1 cellular context compared by ENCODE assay signal in the genomic region with DNA sequence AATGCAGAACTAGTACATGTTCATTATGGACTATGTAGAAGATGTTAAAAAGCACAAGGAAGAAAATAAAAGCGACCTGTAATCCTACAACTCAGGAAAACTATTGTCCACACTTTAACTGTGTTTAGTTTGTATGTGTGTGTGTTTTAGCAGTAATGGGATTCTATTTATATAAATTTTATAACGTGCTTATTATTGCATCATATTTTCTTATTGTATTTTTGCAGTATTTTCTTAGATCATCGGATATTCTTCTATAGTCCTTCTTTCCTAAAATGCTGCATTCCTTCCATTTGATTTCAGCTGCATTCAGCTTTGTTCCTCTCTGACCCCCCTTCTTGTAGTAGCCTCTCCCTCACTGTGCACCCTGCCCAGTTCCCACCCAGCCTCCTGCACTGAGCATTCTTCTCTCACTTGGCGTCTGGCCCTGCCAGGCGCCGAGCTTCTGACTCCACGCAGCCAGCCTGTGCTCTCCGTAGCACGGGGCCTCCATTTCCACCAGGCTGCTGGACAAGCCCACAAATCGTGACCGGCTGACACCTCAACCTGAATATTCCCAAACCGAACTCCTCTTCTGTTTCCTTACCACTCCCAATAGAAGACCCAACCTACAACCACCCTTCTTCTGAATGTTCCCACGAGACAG.
TF ChIP-seq lines count a peak whose summit lies in the region.

No MANE protein-coding gene starts in this region.

TF ChIP-seq in GM23338, 12 proteins besides CTCF, POLR2A, EP300 and RAD21 (continued from another document):
- TF ChIP-seq, protein P1, sequence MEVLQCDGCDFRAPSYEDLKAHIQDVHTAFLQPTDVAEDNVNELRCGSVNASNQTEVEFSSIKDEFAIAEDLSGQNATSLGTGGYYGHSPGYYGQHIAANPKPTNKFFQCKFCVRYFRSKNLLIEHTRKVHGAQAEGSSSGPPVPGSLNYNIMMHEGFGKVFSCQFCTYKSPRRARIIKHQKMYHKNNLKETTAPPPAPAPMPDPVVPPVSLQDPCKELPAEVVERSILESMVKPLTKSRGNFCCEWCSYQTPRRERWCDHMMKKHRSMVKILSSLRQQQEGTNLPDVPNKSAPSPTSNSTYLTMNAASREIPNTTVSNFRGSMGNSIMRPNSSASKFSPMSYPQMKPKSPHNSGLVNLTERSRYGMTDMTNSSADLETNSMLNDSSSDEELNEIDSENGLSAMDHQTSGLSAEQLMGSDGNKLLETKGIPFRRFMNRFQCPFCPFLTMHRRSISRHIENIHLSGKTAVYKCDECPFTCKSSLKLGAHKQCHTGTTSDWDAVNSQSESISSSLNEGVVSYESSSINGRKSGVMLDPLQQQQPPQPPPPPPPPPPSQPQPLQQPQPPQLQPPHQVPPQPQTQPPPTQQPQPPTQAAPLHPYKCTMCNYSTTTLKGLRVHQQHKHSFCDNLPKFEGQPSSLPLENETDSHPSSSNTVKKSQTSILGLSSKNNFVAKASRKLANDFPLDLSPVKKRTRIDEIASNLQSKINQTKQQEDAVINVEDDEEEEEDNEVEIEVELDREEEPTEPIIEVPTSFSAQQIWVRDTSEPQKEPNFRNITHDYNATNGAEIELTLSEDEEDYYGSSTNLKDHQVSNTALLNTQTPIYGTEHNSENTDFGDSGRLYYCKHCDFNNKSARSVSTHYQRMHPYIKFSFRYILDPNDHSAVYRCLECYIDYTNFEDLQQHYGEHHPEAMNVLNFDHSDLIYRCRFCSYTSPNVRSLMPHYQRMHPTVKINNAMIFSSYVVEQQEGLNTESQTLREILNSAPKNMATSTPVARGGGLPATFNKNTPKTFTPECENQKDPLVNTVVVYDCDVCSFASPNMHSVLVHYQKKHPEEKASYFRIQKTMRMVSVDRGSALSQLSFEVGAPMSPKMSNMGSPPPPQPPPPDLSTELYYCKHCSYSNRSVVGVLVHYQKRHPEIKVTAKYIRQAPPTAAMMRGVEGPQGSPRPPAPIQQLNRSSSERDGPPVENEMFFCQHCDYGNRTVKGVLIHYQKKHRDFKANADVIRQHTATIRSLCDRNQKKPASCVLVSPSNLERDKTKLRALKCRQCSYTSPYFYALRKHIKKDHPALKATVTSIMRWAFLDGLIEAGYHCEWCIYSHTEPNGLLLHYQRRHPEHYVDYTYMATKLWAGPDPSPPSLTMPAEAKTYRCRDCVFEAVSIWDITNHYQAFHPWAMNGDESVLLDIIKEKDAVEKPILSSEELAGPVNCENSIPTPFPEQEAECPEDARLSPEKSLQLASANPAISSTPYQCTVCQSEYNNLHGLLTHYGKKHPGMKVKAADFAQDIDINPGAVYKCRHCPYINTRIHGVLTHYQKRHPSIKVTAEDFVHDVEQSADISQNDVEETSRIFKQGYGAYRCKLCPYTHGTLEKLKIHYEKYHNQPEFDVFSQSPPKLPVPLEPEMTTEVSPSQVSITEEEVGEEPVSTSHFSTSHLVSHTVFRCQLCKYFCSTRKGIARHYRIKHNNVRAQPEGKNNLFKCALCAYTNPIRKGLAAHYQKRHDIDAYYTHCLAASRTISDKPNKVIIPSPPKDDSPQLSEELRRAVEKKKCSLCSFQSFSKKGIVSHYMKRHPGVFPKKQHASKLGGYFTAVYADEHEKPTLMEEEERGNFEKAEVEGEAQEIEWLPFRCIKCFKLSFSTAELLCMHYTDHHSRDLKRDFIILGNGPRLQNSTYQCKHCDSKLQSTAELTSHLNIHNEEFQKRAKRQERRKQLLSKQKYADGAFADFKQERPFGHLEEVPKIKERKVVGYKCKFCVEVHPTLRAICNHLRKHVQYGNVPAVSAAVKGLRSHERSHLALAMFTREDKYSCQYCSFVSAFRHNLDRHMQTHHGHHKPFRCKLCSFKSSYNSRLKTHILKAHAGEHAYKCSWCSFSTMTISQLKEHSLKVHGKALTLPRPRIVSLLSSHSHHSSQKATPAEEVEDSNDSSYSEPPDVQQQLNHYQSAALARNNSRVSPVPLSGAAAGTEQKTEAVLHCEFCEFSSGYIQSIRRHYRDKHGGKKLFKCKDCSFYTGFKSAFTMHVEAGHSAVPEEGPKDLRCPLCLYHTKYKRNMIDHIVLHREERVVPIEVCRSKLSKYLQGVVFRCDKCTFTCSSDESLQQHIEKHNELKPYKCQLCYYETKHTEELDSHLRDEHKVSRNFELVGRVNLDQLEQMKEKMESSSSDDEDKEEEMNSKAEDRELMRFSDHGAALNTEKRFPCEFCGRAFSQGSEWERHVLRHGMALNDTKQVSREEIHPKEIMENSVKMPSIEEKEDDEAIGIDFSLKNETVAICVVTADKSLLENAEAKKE (CRISPR knock-in tag; IDR thresholded peaks at IDR 0.05) = no peak
- TF ChIP-seq STAT1 (IDR thresholded peaks at IDR 0.05; ENCODE audit: unreplicated experiment) = no peak
TF ChIP-seq in GM23338: peak in this region for 0.
